ENCODE assay signal across 33 cellular contexts in the genomic region with DNA sequence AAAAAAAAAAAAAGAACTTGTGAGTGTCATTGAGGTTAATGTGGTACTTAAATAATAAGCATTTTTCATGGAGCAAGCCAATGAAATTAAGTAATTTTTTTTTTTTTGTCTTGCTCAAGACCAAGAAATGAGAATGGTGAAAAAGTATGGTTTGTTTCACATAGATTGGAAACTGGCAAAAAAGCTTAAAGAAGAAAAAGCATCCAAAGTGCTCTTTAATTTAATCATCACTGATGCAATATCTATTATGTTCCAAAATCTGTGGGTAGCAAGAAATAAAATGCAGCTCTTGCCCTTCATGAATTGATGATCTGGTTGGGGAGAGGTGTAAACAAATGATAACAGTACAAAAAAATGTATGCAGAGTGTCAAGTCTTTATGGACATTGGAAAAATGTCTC.
"Had no signal": no experiment of that assay in that cellular context is flagged by ENCODE, and none has a peak within 500 bp of the region (broad histone marks: within the 10 kb centered on the region; RNA-seq: fewer than 3 reads in every experiment).

No MANE protein-coding gene starts in this region.

- H3K9me3 ChIP-seq: adrenal gland, ascending aorta, body of pancreas, breast epithelium had no signal

- DNase-seq: activated effector memory CD4-positive, alpha-beta T cell treated with anti-CD3 and anti-CD28 coated beads, Interleukin-2, amount 50 U/mL, for 16 hours; activated effector memory CD4-positive, alpha-beta T cell treated with Interleukin-2 at 50 U/mL for 16 hours; activated gamma-delta T cell; activated gamma-delta T cell treated with Interleukin-2 at 50 U/mL for 16 hours; activated naive CD4-positive, alpha-beta T cell; activated naive CD4-positive, alpha-beta T cell treated with anti-CD3 and anti-CD28 coated beads for 36 hours; activated naive CD4-positive, alpha-beta T cell treated with anti-CD3 and anti-CD28 coated beads, Interleukin-2, amount 10 ng/mL, durations not matched to agents 7 days and 5 days; activated naive CD4-positive, alpha-beta T cell treated with anti-CD3 and anti-CD28 coated beads, Interleukin-2, amount 50 U/mL, for 16 hours; activated naive CD4-positive, alpha-beta T cell treated with Interleukin-2 at 50 U/mL for 16 hours; activated naive CD8-positive, alpha-beta T cell treated with anti-CD3 and anti-CD28 coated beads for 36 hours; activated naive CD8-positive, alpha-beta T cell treated with anti-CD3 and anti-CD28 coated beads, Interleukin-2, amount 10 ng/mL, durations not matched to agents 7 days and 5 days; activated naive CD8-positive, alpha-beta T cell treated with anti-CD3 and anti-CD28 coated beads, Interleukin-2, amount 50 U/mL, for 24 hours; activated T-cell treated with anti-CD3 and anti-CD28 coated beads, Interleukin-2, amount 50 U/mL, for 24 hours; activated T-cell treated with anti-CD3 and anti-CD28 coated beads, Interleukin-2, amount 50 U/mL, for 4 hours; activated T-cell treated with anti-CD3 and anti-CD28 coated beads, Interleukin-2, amount 50 U/mL, for 48 hours; activated T-cell treated with anti-CD3 and anti-CD28 coated beads, Interleukin-2, amount 50 U/mL, for 72 hours; adrenal gland; amniotic stem cell; amygdala; anterior cingulate cortex; aorta; body of pancreas; brain microvascular endothelial cell; caudate nucleus; central memory CD4-positive, alpha-beta T cell; cerebellar nuclear complex had no signal

- H3K27ac ChIP-seq: adrenal gland, ascending aorta, body of pancreas, brain microvascular endothelial cell, breast epithelium, cardiac muscle cell had no signal

- H3K36me3 ChIP-seq: adrenal gland, ascending aorta, brain microvascular endothelial cell, breast epithelium, cardiac muscle cell had no signal

- ATAC-seq: activated naive CD4-positive, alpha-beta T cell treated with anti-CD3 and anti-CD28 coated beads, Interleukin-2, amount 50 U/mL, for 72 hours; activated naive CD8-positive, alpha-beta T cell treated with anti-CD3 and anti-CD28 coated beads, Interleukin-2, amount 50 U/mL, for 24 hours; activated T-cell treated with anti-CD3 and anti-CD28 coated beads, Interleukin-2, amount 50 U/mL, for 4 hours; activated T-cell treated with anti-CD3 and anti-CD28 coated beads, Interleukin-2, amount 50 U/mL, for 72 hours; activated T-helper 17 cell treated with anti-CD3 and anti-CD28 coated beads, Interleukin-2, amount 50 U/mL, for 72 hours; body of pancreas had no signal

- H3K27me3 ChIP-seq: adrenal gland, ascending aorta, body of pancreas, brain microvascular endothelial cell, breast epithelium, cardiac muscle cell had no signal

- H3K4me3 ChIP-seq: adrenal gland, ascending aorta, body of pancreas, breast epithelium, cardiac muscle cell had no signal

- H3K4me1 ChIP-seq: adrenal gland, ascending aorta, body of pancreas, breast epithelium had no signal

- FAIRE-seq: astrocyte, bronchial epithelial cell had no signal
